8 cellular contexts compared by ENCODE assay signal in the genomic region with DNA sequence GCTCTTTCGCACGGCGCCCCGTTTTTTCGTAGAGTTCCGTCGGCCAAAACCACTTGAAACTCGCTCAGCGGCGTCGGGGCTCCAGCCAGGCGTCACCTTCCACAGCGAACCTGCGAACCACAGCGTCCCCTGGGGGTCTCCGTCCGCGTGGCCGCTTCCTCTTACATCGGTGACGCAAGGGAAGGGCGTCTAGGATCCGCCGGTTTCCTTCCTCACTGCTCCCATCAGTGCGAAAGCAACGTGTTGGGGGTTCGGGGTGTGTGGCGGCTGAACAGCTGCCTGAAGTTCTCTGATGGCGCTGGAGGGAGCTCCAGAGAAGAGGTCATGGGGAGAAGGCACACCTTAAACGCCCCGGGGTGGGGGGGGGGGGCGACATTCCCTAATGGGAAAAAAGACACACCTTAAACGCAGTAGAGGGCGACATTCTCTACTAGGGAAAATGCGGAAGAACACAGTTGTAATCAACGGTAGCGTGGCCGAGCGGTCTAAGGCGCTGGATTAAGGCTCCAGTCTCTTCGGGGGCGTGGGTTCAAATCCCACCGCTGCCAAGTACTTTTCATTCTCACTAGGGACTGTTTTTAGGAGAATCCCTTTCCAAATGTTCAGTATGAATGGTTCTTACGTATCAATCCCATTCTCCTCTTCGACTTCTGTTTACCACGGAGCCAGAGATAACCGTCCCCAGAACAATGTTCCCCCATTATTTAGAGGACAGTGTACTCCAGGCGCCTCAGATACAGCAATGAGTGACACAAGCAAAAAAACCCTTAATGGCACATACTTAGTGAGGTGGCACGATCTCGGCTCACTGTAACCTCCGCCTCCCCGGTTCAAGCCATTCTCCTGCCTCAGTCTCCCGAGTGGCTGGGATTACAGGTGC. TPM values are rescaled to one million over a fixed set of nuclear protein-coding genes. Genes with fewer than 3 reads are reported as not detected.
A peak's percentile ranks its signal among the peaks of the same experiment; 100 is the strongest.
DNase-seq lines count a peak whose midpoint lies in the region; ATAC-seq and TF ChIP-seq lines count a peak whose summit lies in the region.

No MANE protein-coding gene starts in this region.

- H3K4me1 ChIP-seq in cardiac muscle cell (ENCODE audit: low read depth): no peaks in the 10 kb centered on the region

- intact Hi-C loops in sciatic nerve (cut with DNase I): no loop called here

- H3K27me3 ChIP-seq in cardiac muscle cell: no peaks in the 10 kb centered on the region

- CTCF ChIA-PET in RWPE1 (lab: Yijun Ruan, JAX): interaction anchor here (0.7 kb wide), 1 partner anchor 15 kb away, joined by 7 read pairs; no protein-coding TSS in a partner anchor

- POLR2A ChIA-PET in RWPE1 (lab: Yijun Ruan, JAX; ENCODE audit: low non-redundant PET): no interaction called here

- no peaks in the 10 kb centered on the region for H3K36me3 ChIP-seq in cardiac muscle cell

- ATAC-seq in sciatic nerve (peak; percentile 45), GM19023 (IDR thresholded peaks at IDR 0.05; ENCODE audit: unreplicated experiment) (no peak)

- H3K9me3 ChIP-seq in cardiac muscle cell (ENCODE audit: low read depth): no peaks in the 10 kb centered on the region

- DNase-seq in ELR (ENCODE audit: low read depth) (peak; percentile 53), RWPE1 (ENCODE audit: low spot score) (peak; percentile 47), cardiac muscle cell (ENCODE audit: low read depth in 1 of 2, low spot score in 1 of 2) (peak; percentile 74 to 86), sciatic nerve (ENCODE audit: low spot score) (no peak), DMS79 treated with DMSO at 0.1 percent for 48 hours (lab: John Stamatoyannopoulos, UW) (no peak), putamen (ENCODE audit: low spot score) (no peak)
- peak; percentile 45 for DNase-seq in activated gamma-delta T cell treated with anti-CD3 and anti-CD28 coated beads, Interleukin-2, amount 50 U/mL, for 16 hours (ENCODE audit: low read depth)

- peak overlapping the region; percentile 27 for H3K4me3 ChIP-seq in cardiac muscle cell

- TF ChIP-seq CTCF in RWPE1 (conservative IDR thresholded peaks at IDR 0.05; ENCODE audit: low read depth): peak; percentile 20; the same call in 1 of the 2 replicates
- peak; percentile 64 for TF ChIP-seq CTCF in cardiac muscle cell (IDR thresholded peaks at IDR 0.05; ENCODE audit: low read depth, low read length)

- no peak overlapping the region for H3K27ac ChIP-seq in RWPE1
- no peak overlapping the region for H3K27ac ChIP-seq in cardiac muscle cell

RNA-seq across cellular contexts. Expression of a gene that starts 16.3 kb away (rescaled TPM):
- 1.3 and 1.8 TPM in 2 replicates for total RNA-seq in cardiac muscle cell
- 0.57 and 1.4 TPM in 2 replicates for polyA plus RNA-seq in cardiac muscle cell
- 2.1 TPM for total RNA-seq in sciatic nerve

RNA-seq across cellular contexts. Expression of a gene that starts 56.2 kb away (rescaled TPM):
- total RNA-seq in cardiac muscle cell (not detected in 2 replicates), sciatic nerve (not detected)
- polyA plus RNA-seq in cardiac muscle cell: not detected in 2 replicates

Comparison
In these comparisons a context has a peak if more than half of its experiments do, and no peak if none do; other contexts are left out.
1. DNase-seq: peak in ELR (single experiment), RWPE1 (single experiment), activated gamma-delta T cell treated with anti-CD3 and anti-CD28 coated beads, Interleukin-2, amount 50 U/mL, for 16 hours (single experiment) and cardiac muscle cell (2 of 2); none in sciatic nerve (single experiment), DMS79 treated with DMSO at 0.1 percent for 48 hours (single experiment) and putamen (single experiment).